15 cellular contexts compared by ENCODE assay signal in the genomic region with DNA sequence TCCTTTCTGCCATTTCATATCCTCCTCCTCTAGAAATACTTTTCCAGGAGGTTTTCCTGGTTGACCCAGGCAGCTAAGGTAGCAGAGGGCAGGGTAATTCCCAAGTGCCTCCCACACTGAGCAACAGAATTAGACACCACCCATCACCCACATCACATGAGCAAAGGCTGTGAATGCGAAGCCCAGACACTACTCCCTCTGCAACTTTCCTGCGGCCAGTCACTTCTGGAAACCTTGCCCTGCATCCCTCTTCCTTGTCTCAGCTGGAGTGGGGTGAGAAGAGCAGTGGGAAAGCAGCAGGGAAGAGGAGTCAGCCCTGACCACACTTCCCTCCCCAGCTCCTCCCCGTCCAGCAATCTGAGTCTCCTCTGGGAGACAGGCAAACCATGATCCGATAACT. TPM values are rescaled to one million over a fixed set of nuclear protein-coding genes. Genes with fewer than 3 reads are reported as not detected.
DNase-seq lines count a peak whose midpoint lies in the region; ATAC-seq and TF ChIP-seq lines count a peak whose summit lies in the region.
"Had no signal": no experiment of that assay in that cellular context is flagged by ENCODE, and none has a peak within 500 bp of the region (broad histone marks: within the 10 kb centered on the region; RNA-seq: fewer than 3 reads in every experiment).

No MANE protein-coding gene starts in this region.

- peaks cover 8% of the 10 kb centered on the region for H3K4me1 Mint-ChIP-seq in activated CD4-positive, alpha-beta memory T cell treated with anti-CD3 and anti-CD28 coated beads, Interleukin-2, amount 10 ng/mL, durations not matched to agents 7 days and 5 days

- H3K4me1 ChIP-seq in HEK293 (ENCODE audit: control insufficient read depth, insufficient read depth, low read length): 0 out of 2 replicates have a peak, but pooled peaks cover 3% of the 10 kb centered on the region
- peaks cover 14% of the 10 kb centered on the region for H3K4me1 ChIP-seq in colonic mucosa
- peaks cover 0 to 77% (median 29%) of the 10 kb centered on the region in 4 donors for H3K4me1 ChIP-seq in right lobe of liver
- H3K4me1 ChIP-seq in smooth muscle cell (ENCODE audit: low read depth): peaks cover 13% of the 10 kb centered on the region
- H3K4me1 ChIP-seq in Karpas-422 (ENCODE audit: low read length): peaks cover 5% of the 10 kb centered on the region; the same call in 1 of the 2 replicates

- H3K27ac Mint-ChIP-seq in activated CD4-positive, alpha-beta memory T cell treated with anti-CD3 and anti-CD28 coated beads, Interleukin-2, amount 10 ng/mL, durations not matched to agents 7 days and 5 days: no peak overlapping the region

- H3K4me3 ChIP-seq in HEK293 (ENCODE audit: low read depth, low read length): no peak overlapping the region
- H3K4me3 ChIP-seq in colonic mucosa: no peak overlapping the region
- H3K4me3 ChIP-seq in right lobe of liver: peak overlapping the region in 2 of 3 donors; percentile 23 to 42
- H3K4me3 ChIP-seq in smooth muscle cell: no peak overlapping the region
- no peak overlapping the region for H3K4me3 ChIP-seq in Karpas-422 (ENCODE audit: low read length)
- H3K4me3 ChIP-seq: cardiac muscle cell had no signal

- H2AFZ ChIP-seq in smooth muscle cell (ENCODE audit: low read depth): peak overlapping the region; percentile 59
- no peak overlapping the region for H2AFZ ChIP-seq in Karpas-422 (ENCODE audit: low read length)

- H3K9me3 ChIP-seq in HEK293 (ENCODE audit: control insufficient read depth, insufficient read depth, low read depth, low read length) (no peaks in the 10 kb centered on the region), colonic mucosa (no peaks in the 10 kb centered on the region), right lobe of liver (no peaks in the 10 kb centered on the region), smooth muscle cell (replicated peaks; ENCODE audit: low read depth) (no peaks in the 10 kb centered on the region), Karpas-422 (ENCODE audit: low read length) (no peaks in the 10 kb centered on the region)

- POLR2A ChIA-PET in HEK293 (lab: Yijun Ruan, JAX): no interaction called here
- POLR2A ChIA-PET in activated CD4-positive, alpha-beta memory T cell treated with anti-CD3 and anti-CD28 coated beads, Interleukin-2, amount 10 ng/mL, durations not matched to agents 7 days and 5 days (lab: Charles Lee): no interaction called here

- peak overlapping the region; percentile 53 for H3K4me2 ChIP-seq in smooth muscle cell
- no peak overlapping the region for H3K4me2 ChIP-seq in Karpas-422 (ENCODE audit: low read depth, low read length, poor library complexity, severe bottlenecking)

- CTCF ChIA-PET in HEK293 (lab: Yijun Ruan, JAX): interaction anchor here (0.5 to 1.3 kb wide), 2 partner anchors 94 to 115 kb away, joined by 3 to 5 read pairs; no protein-coding TSS in a partner anchor
- CTCF ChIA-PET in activated CD4-positive, alpha-beta memory T cell treated with anti-CD3 and anti-CD28 coated beads, Interleukin-2, amount 10 ng/mL, durations not matched to agents 7 days and 5 days (lab: Charles Lee): no interaction called here

- DNase-seq in colonic mucosa (peak; percentile 87), right lobe of liver (peak; percentile 58 to 82 (median 73)), smooth muscle cell (lab: John Stamatoyannopoulos, UW; ENCODE audit: unreplicated experiment) (no peak), Karpas-422 (no peak), HPDE6-E6E7 (ENCODE audit: extremely low spot score) (no peak), NCI-H2029 (lab: John Stamatoyannopoulos, UW) (no peak)
- no peak for DNase-seq in activated CD4-positive, alpha-beta memory T cell treated with anti-CD3 and anti-CD28 coated beads, Interleukin-2, amount 10 ng/mL, durations not matched to agents 7 days and 5 days
- DNase-seq: activated naive CD4-positive, alpha-beta T cell treated with Interleukin-2 at 50 U/mL for 16 hours; NCI-H1105 treated with DMSO at 0.1 percent for 48 hours; NCI-H446 had no signal

- no peaks in the 10 kb centered on the region for H3K9me3 Mint-ChIP-seq in activated CD4-positive, alpha-beta memory T cell treated with anti-CD3 and anti-CD28 coated beads, Interleukin-2, amount 10 ng/mL, durations not matched to agents 7 days and 5 days

- 6% methylated on average over 4 of the region's 4 CpGs for WGBS in right lobe of liver (ENCODE audit: insufficient coverage, low coverage, low lambda C conversion rate, missing lambda C conversion rate)
- WGBS in smooth muscle cell (ENCODE audit: low lambda C conversion rate): 31% methylated on average over 4 of the region's 4 CpGs

- H3K27ac ChIP-seq in HEK293 (ENCODE audit: extremely low read depth, low read depth, low read length) (no peak overlapping the region), colonic mucosa (peak overlapping the region; percentile 89), right lobe of liver (peak overlapping the region; percentile 45 to 84 (median 82)), smooth muscle cell (ENCODE audit: low read depth) (peak overlapping the region; percentile 75), Karpas-422 (ENCODE audit: low read length) (no peak overlapping the region)

- no peaks in the 10 kb centered on the region for H3K9me2 ChIP-seq in Karpas-422 (replicated peaks; ENCODE audit: insufficient read depth, low read length)

- no peaks in the 10 kb centered on the region for H3K79me2 ChIP-seq in smooth muscle cell (ENCODE audit: low read depth)
- no peaks in the 10 kb centered on the region for H3K79me2 ChIP-seq in Karpas-422 (ENCODE audit: low read length)

- TF ChIP-seq CTCF in HEK293 (tag by site-specific recombination; IDR thresholded peaks at IDR 0.05): no peak
- no peak for TF ChIP-seq CTCF in colonic mucosa (IDR thresholded peaks at IDR 0.05)
- TF ChIP-seq CTCF in right lobe of liver (IDR thresholded peaks at IDR 0.05): no peak
- no peak for TF ChIP-seq CTCF in smooth muscle cell (IDR thresholded peaks at IDR 0.05; ENCODE audit: borderline replicate concordance, insufficient read depth, poor library complexity, severe bottlenecking)

- H3K9ac ChIP-seq in colonic mucosa (ENCODE audit: low read depth in 2 of 2, low read length in 2 of 2): peak overlapping the region in 1 of 2 donors; percentile 86
- H3K9ac ChIP-seq in smooth muscle cell (ENCODE audit: low read depth): peak overlapping the region; percentile 41
- no peak overlapping the region for H3K9ac ChIP-seq in Karpas-422 (ENCODE audit: low read length)

- no peak overlapping the region for H3K4me3 Mint-ChIP-seq in activated CD4-positive, alpha-beta memory T cell treated with anti-CD3 and anti-CD28 coated beads, Interleukin-2, amount 10 ng/mL, durations not matched to agents 7 days and 5 days

- H3K27me3 Mint-ChIP-seq in activated CD4-positive, alpha-beta memory T cell treated with anti-CD3 and anti-CD28 coated beads, Interleukin-2, amount 10 ng/mL, durations not matched to agents 7 days and 5 days: peaks cover 19% of the 10 kb centered on the region

- ATAC-seq in right lobe of liver: peak; percentile 70 to 88 (median 76)

- H3K36me3 ChIP-seq in HEK293 (ENCODE audit: control insufficient read depth in 2 of 2, insufficient read depth in 1 of 2, low read length in 2 of 2) (no peaks in the 10 kb centered on the region), colonic mucosa (no peaks in the 10 kb centered on the region), right lobe of liver (peaks cover 0 to under 1% (median 0%) of the 10 kb centered on the region in 4 donors), smooth muscle cell (ENCODE audit: low read depth) (no peaks in the 10 kb centered on the region), Karpas-422 (ENCODE audit: insufficient read depth, low read length) (no peaks in the 10 kb centered on the region)
- H3K36me3 ChIP-seq: cardiac muscle cell had no signal

- H3K27me3 ChIP-seq in colonic mucosa (no peaks in the 10 kb centered on the region), right lobe of liver (no peaks in the 10 kb centered on the region), smooth muscle cell (ENCODE audit: low read depth) (no peaks in the 10 kb centered on the region), Karpas-422 (ENCODE audit: low read length) (no peaks in the 10 kb centered on the region)
- H3K27me3 ChIP-seq: cardiac muscle cell had no signal

- intact Hi-C loops in colonic mucosa (cut with DNase I) (loop anchor here (5.0 to 10.0 kb wide), 2 partner anchors 92 to 200 kb away; no protein-coding TSS in a partner anchor), right lobe of liver (cut with DNase I) (no loop called here)

- no peaks in the 10 kb centered on the region for H3F3A ChIP-seq in smooth muscle cell (ENCODE audit: low read depth)

- TF ChIP-seq POLR2A in right lobe of liver (IDR thresholded peaks at IDR 0.05): peak; percentile 63

- H3K36me3 Mint-ChIP-seq in activated CD4-positive, alpha-beta memory T cell treated with anti-CD3 and anti-CD28 coated beads, Interleukin-2, amount 10 ng/mL, durations not matched to agents 7 days and 5 days (ENCODE audit: low read depth): no peaks in the 10 kb centered on the region

- H4K20me1 ChIP-seq in smooth muscle cell (ENCODE audit: low read depth) (no peaks in the 10 kb centered on the region), Karpas-422 (ENCODE audit: insufficient read depth, low read depth, low read length) (no peaks in the 10 kb centered on the region)

RNA-seq across cellular contexts. Expression of gene TMEM176B, which starts 15.2 kb away (rescaled TPM):
- 100 to 1,000 TPM; 154 to 256 TPM for total RNA-seq in colonic mucosa
- 1,000 to 10,000 TPM in 1 of 6 experiments, 100 to 1,000 TPM in 5; 711 to 1,315 (median 795) TPM for total RNA-seq in right lobe of liver
- total RNA-seq in smooth muscle cell: 52.8 and 78.8 TPM in 2 replicates
- 90.5 and 108 TPM in 2 replicates for polyA plus RNA-seq in smooth muscle cell
- not detected in 2 replicates for total RNA-seq in Karpas-422 (2014; rRNA removed; shearing (Covaris generic); ENCODE audit: low replicate concordance)
- total RNA-seq in activated CD4-positive, alpha-beta memory T cell treated with anti-CD3 and anti-CD28 coated beads, Interleukin-2, amount 10 ng/mL, durations not matched to agents 7 days and 5 days: not detected
- total RNA-seq: lung microvascular endothelial cell had no signal
- polyA plus RNA-seq: BJ had no signal

RNA-seq across cellular contexts. Expression of gene TMEM176A, which starts 15.6 kb away (rescaled TPM):
- total RNA-seq in colonic mucosa (100 to 1,000 TPM; 130 to 170 TPM), right lobe of liver (1,000 to 10,000 TPM in 1 of 6 experiments, 100 to 1,000 TPM in 5; 441 to 1,033 (median 702) TPM), smooth muscle cell (46.6 and 52.8 TPM in 2 replicates)
- polyA plus RNA-seq in smooth muscle cell: 95.8 and 105 TPM in 2 replicates
- not detected in 2 replicates for total RNA-seq in Karpas-422 (2014; rRNA removed; shearing (Covaris generic); ENCODE audit: low replicate concordance)
- not detected for total RNA-seq in activated CD4-positive, alpha-beta memory T cell treated with anti-CD3 and anti-CD28 coated beads, Interleukin-2, amount 10 ng/mL, durations not matched to agents 7 days and 5 days
- total RNA-seq: lung microvascular endothelial cell, osteoblast had no signal
- polyA plus RNA-seq: BJ had no signal

RNA-seq across cellular contexts. Expression of gene GIMAP5, which starts 47.7 kb away (rescaled TPM):
- 1 to 10 TPM; 2.5 to 5.2 TPM for total RNA-seq in colonic mucosa
- total RNA-seq in right lobe of liver: 1 to 10 TPM; 2.9 to 9.8 (median 8.0) TPM
- total RNA-seq in smooth muscle cell: not detected in 2 replicates
- polyA plus RNA-seq in smooth muscle cell: not detected in 2 replicates
- not detected in 2 replicates for total RNA-seq in Karpas-422 (2014; rRNA removed; shearing (Covaris generic); ENCODE audit: low replicate concordance)
- 10 to 100 TPM; 83.9 to 84.3 TPM for total RNA-seq in activated CD4-positive, alpha-beta memory T cell treated with anti-CD3 and anti-CD28 coated beads, Interleukin-2, amount 10 ng/mL, durations not matched to agents 7 days and 5 days
- total RNA-seq: osteoblast had no signal
- polyA plus RNA-seq: BJ had no signal

Comparison
In these comparisons a context has a peak if more than half of its experiments do, and no peak if none do; other contexts are left out.
1. H3K27ac ChIP-seq: peak in colonic mucosa (single experiment), right lobe of liver (3 of 3) and smooth muscle cell (single experiment); none in HEK293 (single experiment) and Karpas-422 (single experiment).
2. H3K4me3 ChIP-seq: peak in right lobe of liver (2 of 3); none in HEK293 (single experiment), colonic mucosa (single experiment), smooth muscle cell (single experiment) and Karpas-422 (single experiment).
3. DNase-seq: peak in colonic mucosa (single experiment) and right lobe of liver (3 of 3); none in smooth muscle cell (single experiment), Karpas-422 (single experiment), HPDE6-E6E7 (single experiment), NCI-H2029 (single experiment) and activated CD4-positive, alpha-beta memory T cell treated with anti-CD3 and anti-CD28 coated beads, Interleukin-2, amount 10 ng/mL, durations not matched to agents 7 days and 5 days (single experiment).
4. RNA of gene TMEM176B, which starts 15.2 kb away (total RNA-seq): 711 to 1,315 TPM in right lobe of liver, 154 to 256 TPM in colonic mucosa and 52.8 to 78.8 TPM in smooth muscle cell; not detected in activated CD4-positive, alpha-beta memory T cell treated with anti-CD3 and anti-CD28 coated beads, Interleukin-2, amount 10 ng/mL, durations not matched to agents 7 days and 5 days and not detected in Karpas-422; every median in the first group is over 10 times any median in the second.
5. RNA of gene TMEM176A, which starts 15.6 kb away (total RNA-seq): 441 to 1,033 TPM in right lobe of liver, 130 to 170 TPM in colonic mucosa and 46.6 to 52.8 TPM in smooth muscle cell; not detected in Karpas-422 and not detected in activated CD4-positive, alpha-beta memory T cell treated with anti-CD3 and anti-CD28 coated beads, Interleukin-2, amount 10 ng/mL, durations not matched to agents 7 days and 5 days; every median in the first group is over 10 times any median in the second.
6. RNA of gene GIMAP5, which starts 47.7 kb away (total RNA-seq): 83.9 to 84.3 TPM in activated CD4-positive, alpha-beta memory T cell treated with anti-CD3 and anti-CD28 coated beads, Interleukin-2, amount 10 ng/mL, durations not matched to agents 7 days and 5 days; 2.9 to 9.8 TPM in right lobe of liver, 2.5 to 5.2 TPM in colonic mucosa, not detected in Karpas-422 and not detected in smooth muscle cell; every median in the first group is over 4 times any median in the second.